ENCODE assay signal across 20 cellular contexts in genomic region chr10:110957603-110958002, GRCh38.
"Had no signal": no experiment of that assay in that cellular context is flagged by ENCODE, and none has a peak within 500 bp of the region (broad histone marks: within the 10 kb centered on the region; RNA-seq: fewer than 3 reads in every experiment).

No MANE protein-coding gene starts in this region.

- H3K27me3 Mint-ChIP-seq: IgD-negative memory B cell had no signal

- DNase-seq: KBM-7, MV-4-11, NCI-H1048, NCI-H1105, NCI-H1417, NCI-H1436 treated with DMSO at 0.1 percent for 48 hours, NCI-H1694, NCI-H187 treated with DMSO at 0.1 percent for 48 hours, NCI-H2029 treated with DMSO at 0.1 percent for 48 hours, NCI-H2171 treated with DMSO at 0.1 percent for 48 hours, NCI-H524 treated with DMSO at 0.1 percent for 48 hours, NCI-H69, NCI-H774, Right ventricle myocardium superior, RPMI8226, SIG-M5 had no signal

- H3K4me1 ChIP-seq: SJSA1 had no signal

- H3K27me3 ChIP-seq: SJSA1 had no signal

- FAIRE-seq: RCC 7860 had no signal

- H3K4me3 ChIP-seq: SJSA1, SK-N-MC had no signal

- H3K9me3 ChIP-seq: SJSA1 had no signal

- H3K36me3 ChIP-seq: SJSA1 had no signal

- H3K27ac ChIP-seq: SJSA1, SK-N-MC had no signal

- H3K27ac Mint-ChIP-seq: IgD-negative memory B cell had no signal
